Comparison of ENCODE assay signal across 8 cellular contexts in the genomic region with DNA sequence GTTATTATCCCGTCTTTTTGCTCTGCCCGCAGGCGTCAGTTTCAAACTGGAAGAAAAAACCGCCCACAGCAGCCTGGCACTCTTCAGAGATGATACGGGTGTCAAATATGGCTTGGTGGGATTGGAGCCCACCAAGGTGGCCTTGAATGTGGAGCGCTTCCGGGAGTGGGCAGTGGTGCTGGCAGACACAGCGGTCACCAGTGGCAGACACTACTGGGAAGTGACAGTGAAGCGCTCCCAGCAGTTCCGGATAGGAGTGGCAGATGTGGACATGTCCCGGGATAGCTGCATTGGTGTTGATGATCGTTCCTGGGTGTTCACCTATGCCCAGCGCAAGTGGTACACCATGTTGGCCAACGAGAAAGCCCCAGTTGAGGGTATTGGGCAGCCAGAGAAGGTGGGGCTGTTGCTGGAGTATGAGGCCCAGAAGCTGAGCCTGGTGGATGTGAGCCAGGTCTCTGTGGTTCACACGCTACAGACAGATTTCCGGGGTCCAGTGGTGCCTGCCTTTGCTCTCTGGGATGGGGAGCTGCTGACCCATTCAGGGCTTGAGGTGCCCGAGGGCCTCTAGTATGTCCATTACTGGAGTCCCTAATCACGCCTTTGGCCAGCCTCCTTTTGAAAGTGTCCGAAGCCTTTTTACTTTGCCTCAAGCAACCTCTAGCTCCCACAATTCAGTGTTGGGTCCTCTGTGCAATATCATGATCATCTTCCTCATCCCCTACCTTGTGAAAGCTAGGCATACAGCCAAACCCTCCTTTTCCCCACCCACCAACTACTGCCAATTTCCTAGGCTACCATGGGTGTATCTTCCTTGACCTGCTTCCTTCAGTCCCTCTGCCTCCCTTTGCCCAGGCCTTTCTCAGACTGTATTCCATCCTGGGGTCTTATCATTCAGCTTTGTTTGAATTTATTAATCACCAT. TPM values are rescaled to one million over a fixed set of nuclear protein-coding genes. Genes with fewer than 3 reads are reported as not detected.
A peak's percentile ranks its signal among the peaks of the same experiment; 100 is the strongest.
DNase-seq lines count a peak whose midpoint lies in the region; ATAC-seq lines count a peak whose summit lies in the region.

No MANE protein-coding gene starts in this region.

- H3K4me3 ChIP-seq in mucosa of rectum (ENCODE audit: low read length in 2 of 2) (peak overlapping the region; percentile 93 to 100), aorta (ENCODE audit: low read length in 2 of 2) (peak overlapping the region; percentile 66 to 91)

- intact Hi-C loops in aorta (cut with DNase I) = loop anchor here (10.0 kb wide), 2 partner anchors 104 to 154 kb away; partner anchors contain the start of genes APOF (in 1 of the 2), CNPY2 (in 1 of the 2) and STAT2 (in 1 of the 2)

- H3K36me3 ChIP-seq in mucosa of rectum (ENCODE audit: control insufficient read depth in 2 of 2, insufficient read depth in 2 of 2, low read length in 2 of 2) = peaks cover 0 to 3% of the 10 kb centered on the region in 2 donors
- H3K36me3 ChIP-seq in aorta (ENCODE audit: control insufficient read depth in 1 of 2, insufficient read depth in 2 of 2, low read length in 1 of 2) = no peaks in the 10 kb centered on the region

- H3K9me3 ChIP-seq in mucosa of rectum (ENCODE audit: control insufficient read depth in 2 of 2, low read length in 2 of 2) (no peaks in the 10 kb centered on the region), aorta (ENCODE audit: control insufficient read depth, low read length) (no peaks in the 10 kb centered on the region)

- peaks cover 8 to 14% of the 10 kb centered on the region in 2 donors for H3K4me1 ChIP-seq in mucosa of rectum (ENCODE audit: control insufficient read depth in 2 of 2, insufficient read depth in 2 of 2, low read length in 2 of 2)
- H3K4me1 ChIP-seq in aorta (ENCODE audit: control insufficient read depth in 1 of 2, insufficient read depth in 2 of 2, low read length in 2 of 2) = no peaks in the 10 kb centered on the region

- DNase-seq in NOMO-1 treated with DMSO at 0.1 percent for 48 hours (lab: John Stamatoyannopoulos, UW; ENCODE audit: unreplicated experiment) (peak; percentile 17), NOMO-1 treated with dmso at 0.1 percent for 144 hours (lab: John Stamatoyannopoulos, UW; ENCODE audit: unreplicated experiment) (no peak), RKO (ENCODE audit: low spot score) (peak; percentile 62), dermis blood vessel endothelial cell (peak; percentile 35), aorta (no peak)
- DNase-seq in NK-92 treated with Interleukin-12 subunit alpha and Interleukin-12 subunit beta, amount 100 ng/mL, for 24 hours (lab: John Stamatoyannopoulos, UW) = no peak

- H3K27me3 ChIP-seq in mucosa of rectum (ENCODE audit: control insufficient read depth in 2 of 2, insufficient read depth in 2 of 2, low read length in 2 of 2) (no peaks in the 10 kb centered on the region), aorta (ENCODE audit: control insufficient read depth in 1 of 2, insufficient read depth in 2 of 2, low read length in 1 of 2) (no peaks in the 10 kb centered on the region)

- 45 to 48% methylated on average over 19 of the region's 19 CpGs for WGBS in aorta, 2 donors

- ATAC-seq in aorta (ENCODE audit: low FRiP score) = peak; percentile 7
- ATAC-seq in GM18909 (IDR thresholded peaks at IDR 0.05; ENCODE audit: poor library complexity, unreplicated experiment) = no peak

- H3K9ac ChIP-seq in mucosa of rectum (ENCODE audit: low read depth in 1 of 2, low read length in 2 of 2) = peak overlapping the region; percentile 84 to 98

- H3K27ac ChIP-seq in mucosa of rectum (ENCODE audit: low read depth in 2 of 2, low read length in 2 of 2) (peak overlapping the region; percentile 80 to 90), aorta (ENCODE audit: low read depth in 1 of 2, low read length in 2 of 2) (no peak overlapping the region)

RNA-seq across cellular contexts. Expression of gene SPRYD4, which starts 0.9 kb away (rescaled TPM):
- total RNA-seq in dermis blood vessel endothelial cell (1.6 and 2.4 TPM in 2 replicates), aorta (1 to 10 TPM; 2.1 to 3.6 TPM)
- polyA plus RNA-seq in aorta = 1 to 10 TPM; 1.6 to 1.8 TPM

RNA-seq across cellular contexts. Expression of gene MIP, which starts 14.8 kb away (rescaled TPM):
- not detected in 2 replicates for total RNA-seq in dermis blood vessel endothelial cell
- not detected for total RNA-seq in aorta
- polyA plus RNA-seq in aorta = not detected

RNA-seq across cellular contexts. Expression of gene GLS2, which starts 18.7 kb away (rescaled TPM):
- total RNA-seq in dermis blood vessel endothelial cell (0.28 and 0.51 TPM in 2 replicates), aorta (1 to 10 TPM in 1 of 2 donors, under 1 TPM in 1; 0.58 to 1.5 TPM)
- 1 to 10 TPM; 1.0 to 1.4 TPM for polyA plus RNA-seq in aorta

RNA-seq across cellular contexts. Expression of gene TIMELESS, which starts 20.0 kb away (rescaled TPM):
- total RNA-seq in dermis blood vessel endothelial cell (8.8 and 24.7 TPM in 2 replicates), aorta (1 to 10 TPM; 4.0 to 5.9 TPM)
- polyA plus RNA-seq in aorta = 1 to 10 TPM; 1.8 to 4.6 TPM

RNA-seq across cellular contexts. Expression of gene RBMS2, which starts 52.4 kb away (rescaled TPM):
- total RNA-seq in dermis blood vessel endothelial cell (37.9 and 76.6 TPM in 2 replicates), aorta (10 to 100 TPM; 67.4 to 72.0 TPM)
- 10 to 100 TPM; 12.5 to 18.2 TPM for polyA plus RNA-seq in aorta

Comparison
In these comparisons a context has a peak if more than half of its experiments do, and no peak if none do; other contexts are left out.
1. DNase-seq: peak in NOMO-1 treated with DMSO at 0.1 percent for 48 hours (single experiment), RKO (single experiment) and dermis blood vessel endothelial cell (single experiment); none in NOMO-1 treated with dmso at 0.1 percent for 144 hours (single experiment), aorta (0 of 2) and NK-92 treated with Interleukin-12 subunit alpha and Interleukin-12 subunit beta, amount 100 ng/mL, for 24 hours (single experiment).
2. H3K27ac ChIP-seq: peak in mucosa of rectum (2 of 2); none in aorta (0 of 2).